In the genomic region with DNA sequence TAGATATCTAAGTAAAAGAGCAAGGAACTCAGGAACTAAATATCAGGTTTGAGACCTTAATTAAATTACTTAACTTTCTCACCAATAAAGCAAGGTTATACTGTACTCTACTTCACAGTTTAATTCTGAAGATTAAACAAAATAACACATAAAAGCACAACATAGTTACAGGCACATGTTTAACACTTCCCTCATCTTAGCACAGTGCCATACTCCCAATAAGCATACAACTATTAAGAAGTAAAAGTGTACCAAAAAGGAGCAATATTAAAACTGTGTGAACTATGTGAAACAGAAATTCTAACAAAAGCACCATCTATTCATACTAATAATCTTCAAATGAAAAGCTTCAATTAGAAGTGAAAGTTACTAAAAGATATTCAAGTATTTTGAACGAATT, we compare ENCODE assay signal across 8 cellular contexts. TPM values are rescaled to one million over a fixed set of nuclear protein-coding genes. Genes with fewer than 3 reads are reported as not detected.
DNase-seq lines count a peak whose midpoint lies in the region; ATAC-seq, FAIRE-seq and TF ChIP-seq lines count a peak whose summit lies in the region.

No MANE protein-coding gene starts in this region.

- WGBS in H1 (ENCODE audit: extremely low coverage in 1 of 2, insufficient coverage in 1 of 2, insufficient read length in 1 of 2, insufficient replicate concordance in 2 of 2, low coverage in 1 of 2, low lambda C conversion rate in 2 of 2, missing lambda C conversion rate in 1 of 2), 2 experiments = 73% methylated on average over 1 of the region's 1 CpG; no CpG with 5 or more reads in 1 of the 2 experiments

- TF ChIP-seq RAD21 in H1 (IDR thresholded peaks at IDR 0.05 in 1 of 2, conservative IDR thresholded peaks at IDR 0.05 in 1 of 2; ENCODE audit: low read depth in 2 of 2, low read length in 2 of 2) = no peak

- H4K20me1 ChIP-seq in OCI-LY1 (ENCODE audit: insufficient read depth, low read length) (no peaks in the 10 kb centered on the region), H1 (replicated peaks in 1 of 2; ENCODE audit: control insufficient read depth in 1 of 2, insufficient read depth in 2 of 2, low read length in 2 of 2) (peaks cover 2 to 9% of the 10 kb centered on the region in 2 experiments), osteoblast (ENCODE audit: insufficient read depth, low read length) (peaks cover 53% of the 10 kb centered on the region)

- H3K4me1 ChIP-seq in OCI-LY1 (ENCODE audit: insufficient read depth, low read length, severe bottlenecking) (peaks cover 24% of the 10 kb centered on the region), H1 (replicated peaks in 1 of 4; ENCODE audit: control insufficient read depth in 3 of 4, insufficient read depth in 4 of 4, low read length in 3 of 4) (peaks cover 0 to 4% (median 0%) of the 10 kb centered on the region in 4 experiments; a peak in 2 of 7 replicates), osteoblast (ENCODE audit: insufficient read depth, low read length) (peaks cover 13% of the 10 kb centered on the region)

- no peak overlapping the region for H2BK5ac ChIP-seq in H1 (ENCODE audit: low read depth, low read length)

- H2AFZ ChIP-seq in OCI-LY1 (ENCODE audit: low read length) (no peak overlapping the region), H1 (ENCODE audit: low read length) (no peak overlapping the region), osteoblast (ENCODE audit: low read length) (no peak overlapping the region)

- H3K79me2 ChIP-seq in OCI-LY1 (ENCODE audit: insufficient read depth, low read length) (peaks cover 52% of the 10 kb centered on the region), H1 (ENCODE audit: control insufficient read depth in 1 of 2, insufficient read depth in 2 of 2, low read length in 2 of 2) (peaks cover 28 to 74% of the 10 kb centered on the region in 2 experiments), osteoblast (ENCODE audit: insufficient read depth, low read length) (peaks cover 81% of the 10 kb centered on the region)

- peak overlapping the region; percentile 99 for H3K4me3 ChIP-seq in OCI-LY1 (ENCODE audit: low read depth, low read length, poor library complexity, severe bottlenecking)
- H3K4me3 ChIP-seq in H1 (ENCODE audit: extremely low read depth in 1 of 4, insufficient read depth in 2 of 4, low read depth in 3 of 4, low read length in 4 of 4) = peak overlapping the region in 1 of 4 experiments; percentile 90; a peak in 3 of 8 replicates
- H3K4me3 ChIP-seq in osteoblast (ENCODE audit: insufficient read depth, low read length) = peak overlapping the region; percentile 87

- H3K9me3 ChIP-seq in OCI-LY1 (ENCODE audit: low read length) (no peaks in the 10 kb centered on the region), H1 (ENCODE audit: insufficient read depth in 2 of 2, low read depth in 1 of 2, low read length in 1 of 2) (no peaks in the 10 kb centered on the region), osteoblast (ENCODE audit: low read depth, low read length) (no peaks in the 10 kb centered on the region)

- H2BK12ac ChIP-seq in H1 (ENCODE audit: low read depth, low read length) = no peak overlapping the region

- H3K9me3 Mint-ChIP-seq in Calu3 (ENCODE audit: low read depth, unreplicated experiment) = no peaks in the 10 kb centered on the region

- no peak overlapping the region for H3K56ac ChIP-seq in H1 (replicated peaks; ENCODE audit: insufficient read length, low read depth, low read length)

- no peak overlapping the region for H2BK15ac ChIP-seq in H1 (ENCODE audit: low read length)

- no peak overlapping the region for H2BK20ac ChIP-seq in H1 (ENCODE audit: low read length)

- no peaks in the 10 kb centered on the region for H3F3A ChIP-seq in OCI-LY1 (ENCODE audit: insufficient read depth, low read length)

- POLR2A ChIA-PET in H1 (lab: Charles Lee; ENCODE audit: partially characterized antibody) = interaction anchor here (1.0 kb wide), 1 partner anchor 76 kb away, joined by 3 read pairs; the partner anchor contains the start of gene PPM1D

- H3K4ac ChIP-seq in H1 (replicated peaks; ENCODE audit: insufficient read length, low read depth, low read length) = no peak overlapping the region

- H3K9ac ChIP-seq in OCI-LY1 (ENCODE audit: low read length) (peak overlapping the region; percentile 99), H1 (replicated peaks in 1 of 4; ENCODE audit: extremely low read depth in 1 of 4, low read depth in 3 of 4, low read length in 3 of 4) (no peak overlapping the region)

- BruUV-seq in Calu3 (replicated peaks; lab: Mats Ljungman, UMichigan) = no TSS peak

- peaks cover 8% of the 10 kb centered on the region for H3K23me2 ChIP-seq in H1 (ENCODE audit: low read depth, low read length)

- intact Hi-C loops in Calu3 (cut with micrococcal nuclease; ENCODE audit: unreplicated experiment) = no loop called here

- H3K27me3 ChIP-seq in OCI-LY1 (ENCODE audit: insufficient read depth, low read length) (no peaks in the 10 kb centered on the region), H1 (replicated peaks in 1 of 4; ENCODE audit: control insufficient read depth in 3 of 4, extremely low read depth in 1 of 4, insufficient read depth in 3 of 4, low read length in 3 of 4) (no peaks in the 10 kb centered on the region), osteoblast (ENCODE audit: insufficient read depth, low read length) (no peaks in the 10 kb centered on the region)

- no peak overlapping the region for H4K5ac ChIP-seq in H1 (ENCODE audit: insufficient read length, low read depth, low read length)

- peaks cover 16% of the 10 kb centered on the region for H3K79me1 ChIP-seq in H1 (ENCODE audit: low read depth, low read length)

- TF ChIP-seq POLR2A in H1 (IDR thresholded peaks at IDR 0.05; ENCODE audit: control extremely low read depth in 1 of 2, low read depth in 2 of 2, low read length in 2 of 2) = no peak

- no peaks in the 10 kb centered on the region for H3K9me2 ChIP-seq in OCI-LY1 (ENCODE audit: low read depth, low read length)

- peaks cover 10% of the 10 kb centered on the region for H3K4me1 Mint-ChIP-seq in Calu3 (ENCODE audit: low read depth, unreplicated experiment)

- H3K18ac ChIP-seq in H1 (ENCODE audit: extremely low read depth, low read length) = no peak overlapping the region

- no peak for FAIRE-seq in H1 (lab: Jason Lieb, UNC)

- no peak overlapping the region for H3K27ac ChIP-seq in OCI-LY1 (ENCODE audit: low read depth, low read length, poor library complexity, severe bottlenecking)
- no peak overlapping the region for H3K27ac ChIP-seq in H1 (ENCODE audit: low read depth, low read length)
- peak overlapping the region; percentile 92 for H3K27ac ChIP-seq in osteoblast (ENCODE audit: low read depth, low read length)

- H3K36me3 Mint-ChIP-seq in Calu3 (ENCODE audit: insufficient read depth, unreplicated experiment) = peaks cover 27% of the 10 kb centered on the region

- no peak for TF ChIP-seq CTCF in Calu3 (IDR thresholded peaks at IDR 0.05; ENCODE audit: unreplicated experiment)
- TF ChIP-seq CTCF in OCI-LY1 (IDR thresholded peaks at IDR 0.05; ENCODE audit: low read length) = no peak
- TF ChIP-seq CTCF in H1 (IDR thresholded peaks at IDR 0.05; ENCODE audit: control extremely low read depth in 1 of 3, insufficient read depth in 1 of 3, low read depth in 1 of 3, low read length in 3 of 3) = no peak
- no peak for TF ChIP-seq CTCF in osteoblast (IDR thresholded peaks at IDR 0.05; ENCODE audit: extremely low read depth, low read depth, low read length)

- no peak overlapping the region for H2AK5ac ChIP-seq in H1 (ENCODE audit: low read depth, low read length)

- H3K4me2 ChIP-seq in OCI-LY1 (ENCODE audit: low read length) (peak overlapping the region; percentile 99), H1 (ENCODE audit: insufficient read depth in 1 of 2, low read depth in 2 of 2, low read length in 2 of 2) (peak overlapping the region; percentile 82 to 92; a peak in 3 of 4 replicates), osteoblast (ENCODE audit: insufficient read depth, low read length) (peak overlapping the region; percentile 89)

- DNase-seq in Calu3 (no peak), H1 (ENCODE audit: low read depth in 1 of 2, low spot score in 2 of 2) (no peak), osteoblast (ENCODE audit: insufficient read length, low spot score, missing footprints) (no peak), NCI-H2171 (lab: John Stamatoyannopoulos, UW) (no peak), dermis blood vessel endothelial cell (no peak)

- no peak overlapping the region for H4K8ac ChIP-seq in H1 (ENCODE audit: extremely low read depth, insufficient read depth, low read length)

- H3K14ac ChIP-seq in H1 (ENCODE audit: insufficient read length) = no peak overlapping the region

- no peak overlapping the region for H3K23ac ChIP-seq in H1 (ENCODE audit: insufficient read length)

- H3K27me3 Mint-ChIP-seq in Calu3 (ENCODE audit: unreplicated experiment) = no peaks in the 10 kb centered on the region

- H3K27ac Mint-ChIP-seq in Calu3 (ENCODE audit: unreplicated experiment) = no peak overlapping the region

- no peak overlapping the region for H2BK120ac ChIP-seq in H1 (replicated peaks; ENCODE audit: low read depth, low read length)

- ATAC-seq in GM21381 (IDR thresholded peaks at IDR 0.05; ENCODE audit: unreplicated experiment) (no peak), HG03520 (IDR thresholded peaks at IDR 0.05; ENCODE audit: unreplicated experiment) (no peak)

- H3K4me3 Mint-ChIP-seq in Calu3 (ENCODE audit: low read depth, unreplicated experiment) = peak overlapping the region; percentile 88

- CTCF ChIA-PET in Calu3 (lab: Charles Lee) (no interaction called here), H1 (lab: Charles Lee; ENCODE audit: partially characterized antibody) (interaction anchor here (0.9 to 1.4 kb wide), 3 partner anchors 49 to 362 kb away, joined by 3 to 6 read pairs (median 4); no protein-coding TSS in a partner anchor)

- peaks cover 22% of the 10 kb centered on the region for H3K36me3 ChIP-seq in OCI-LY1 (ENCODE audit: insufficient read depth, low read length)
- peaks cover 0 to 12% (median 0%) of the 10 kb centered on the region in 4 experiments; a peak in 1 of 8 replicates for H3K36me3 ChIP-seq in H1 (ENCODE audit: control insufficient read depth in 2 of 4, insufficient read depth in 4 of 4, low read length in 3 of 4)
- H3K36me3 ChIP-seq in osteoblast (ENCODE audit: insufficient read depth, low read length) = peaks cover 15% of the 10 kb centered on the region

- H4K91ac ChIP-seq in H1 (replicated peaks; ENCODE audit: insufficient read length, low read length) = no peak overlapping the region

- TF ChIP-seq EP300 in H1 (IDR thresholded peaks at IDR 0.05; ENCODE audit: borderline replicate concordance in 1 of 2, low read depth in 2 of 2, low read length in 2 of 2) = no peak

RNA-seq across cellular contexts. Expression of gene APPBP2, which starts 2.2 kb away (rescaled TPM):
- total RNA-seq in Calu3 (2022) = 24.3 and 27.2 TPM in 2 replicates
- total RNA-seq in H1 (2021; fragmentation: NEBNext Ultra II Directional; extraction: Animal tissue kit (Norgen Biotek cat#: 25700)) = 18.0 and 20.5 TPM in 2 replicates
- polyA plus RNA-seq in H1 (2011; rRNA removed) = 1.9 and 3.3 TPM in 2 replicates
- polyA plus RNA-seq in H1 (2011; cell fraction: cytosol; rRNA removed) = 4.6 TPM
- 2.6 TPM for polyA plus RNA-seq in H1 (2011; cell fraction: nucleus; rRNA removed)
- 9.7 to 14.7 TPM (median 10.5 TPM) in 4 replicates for polyA plus RNA-seq in H1 (2012, experiment 1 of 2)
- polyA plus RNA-seq in H1 (2012, experiment 2 of 2) = 0.81 TPM
- polyA plus RNA-seq in H1 (2013, experiment 1 of 2) = 4.5 TPM
- 4.2 TPM for polyA plus RNA-seq in H1 (2013, experiment 2 of 2)
- 11.2 and 17.8 TPM in 2 replicates for polyA minus RNA-seq in H1 (2011; rRNA and poly(A)+ RNA removed)
- 16.5 TPM for polyA minus RNA-seq in H1 (2011; cell fraction: cytosol; rRNA and poly(A)+ RNA removed)
- polyA minus RNA-seq in H1 (2011; cell fraction: nucleus; rRNA and poly(A)+ RNA removed) = 8.3 TPM
- total RNA-seq in osteoblast = 49.2 and 49.9 TPM in 2 replicates
- 42.0 and 57.4 TPM in 2 replicates for total RNA-seq in dermis blood vessel endothelial cell
